16 cellular contexts compared by ENCODE assay signal in the genomic region with DNA sequence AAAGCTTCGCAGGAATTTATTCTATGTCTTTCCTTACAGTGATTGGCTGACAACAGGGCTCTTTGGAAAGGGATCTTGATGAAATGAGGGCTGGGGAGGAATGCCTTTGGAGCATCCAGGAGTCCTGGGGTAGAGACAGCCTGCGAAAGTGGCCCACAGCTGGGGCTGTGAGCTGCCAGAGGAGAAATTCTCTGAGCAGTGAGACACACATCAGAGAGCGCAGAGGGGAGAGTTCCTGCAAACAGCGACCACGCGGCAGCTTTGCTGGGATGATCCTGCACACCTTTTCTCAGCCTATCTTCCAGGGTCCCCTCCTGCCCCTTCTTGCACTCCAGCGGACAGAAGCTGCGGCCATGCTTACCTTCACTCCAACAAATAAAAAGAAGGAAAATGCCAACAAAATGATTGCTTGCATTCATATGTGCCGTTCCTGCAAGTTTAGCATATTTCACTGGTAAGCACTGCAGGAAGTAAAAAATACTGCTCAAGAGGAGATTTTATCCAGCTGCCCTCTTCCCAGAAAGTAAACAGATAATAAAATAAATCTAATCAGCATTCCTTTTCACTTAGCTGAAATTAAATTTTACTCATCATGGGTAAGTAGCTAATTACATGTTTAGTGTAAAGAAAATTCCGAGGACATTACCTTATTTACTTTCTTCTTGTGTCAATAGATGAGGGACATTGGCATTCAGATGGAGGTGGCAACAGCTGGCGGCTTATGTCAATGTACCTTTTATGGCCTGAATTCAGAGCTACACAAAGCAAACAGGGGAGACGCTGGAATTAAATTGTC.
DNase-seq lines count a peak whose midpoint lies in the region; ATAC-seq and TF ChIP-seq lines count a peak whose summit lies in the region.
"Had no signal": no experiment of that assay in that cellular context is flagged by ENCODE, and none has a peak within 500 bp of the region (broad histone marks: within the 10 kb centered on the region; RNA-seq: fewer than 3 reads in every experiment).

No MANE protein-coding gene starts in this region.

- no peak for DNase-seq in BJ (ENCODE audit: low read depth)
- peak; percentile 20 for DNase-seq in HT-29 (ENCODE audit: low spot score)
- peak; percentile 32 for DNase-seq in NCI-H510A (lab: John Stamatoyannopoulos, UW)
- no peak for DNase-seq in glutamatergic neuron
- DNase-seq in iPS-NIHi7 (ENCODE audit: extremely low spot score), result no peak
- no peak for DNase-seq in natural killer cell
- DNase-seq in stimulated activated effector memory CD8-positive, alpha-beta T cell treated with anti-CD3 and anti-CD28 coated beads, Interleukin-12 subunit alpha, Interleukin-12 subunit beta, amount 100 ng/mL, for 72 hours (ENCODE audit: low spot score in 2 of 2), result no peak
- DNase-seq: activated CD4-positive, alpha-beta T cell treated with anti-CD3 and anti-CD28 coated beads for 48 hours; activated CD8-positive, alpha-beta memory T cell treated with anti-CD3 and anti-CD28 coated beads, Interleukin-2, amount 50 U/mL, for 48 hours; kidney; NCI-H1694; upper lobe of left lung had no signal

- H3K36me3 ChIP-seq in BJ (ENCODE audit: control insufficient read depth, insufficient read depth, low read length), result no peaks in the 10 kb centered on the region
- H3K36me3 ChIP-seq: upper lobe of left lung had no signal

- H3K4me3 ChIP-seq in BJ (ENCODE audit: low read depth, low read length), result 0 out of 2 replicates have a peak overlapping the region, but pooled peaks have one; percentile 6
- H3K4me3 ChIP-seq: upper lobe of left lung had no signal

- intact Hi-C loops in natural killer cell (cut with micrococcal nuclease), result no loop called here

- H3K4me3 Mint-ChIP-seq in glutamatergic neuron (ENCODE audit: unreplicated experiment) (no peak overlapping the region), natural killer cell (no peak overlapping the region)
- no peak overlapping the region for H3K4me3 Mint-ChIP-seq in stimulated activated effector memory CD8-positive, alpha-beta T cell treated with anti-CD3 and anti-CD28 coated beads, Interleukin-12 subunit alpha, Interleukin-12 subunit beta, amount 100 ng/mL, for 72 hours
- H3K4me3 Mint-ChIP-seq: brain had no signal

- ATAC-seq in natural killer cell (no peak), HG03175 (IDR thresholded peaks at IDR 0.05; ENCODE audit: unreplicated experiment) (no peak)
- no peak for ATAC-seq in stimulated activated effector memory CD8-positive, alpha-beta T cell treated with anti-CD3 and anti-CD28 coated beads, Interleukin-12 subunit alpha, Interleukin-12 subunit beta, amount 100 ng/mL, for 72 hours
- ATAC-seq: activated naive CD4-positive, alpha-beta T cell treated with anti-CD3 and anti-CD28 coated beads, Interleukin-2, amount 50 U/mL, for 72 hours; esophagus mucosa had no signal

- no peaks in the 10 kb centered on the region for H3K27me3 ChIP-seq in BJ (ENCODE audit: control insufficient read depth, insufficient read depth, low read length)
- H3K27me3 ChIP-seq: upper lobe of left lung had no signal

- CTCF ChIA-PET in BJ (lab: Yijun Ruan, JAX), result no interaction called here

- H3K4me1 Mint-ChIP-seq in glutamatergic neuron (ENCODE audit: low read depth, unreplicated experiment) (peaks cover 9% of the 10 kb centered on the region), natural killer cell (no peaks in the 10 kb centered on the region)
- peaks cover 6% of the 10 kb centered on the region for H3K4me1 Mint-ChIP-seq in stimulated activated effector memory CD8-positive, alpha-beta T cell treated with anti-CD3 and anti-CD28 coated beads, Interleukin-12 subunit alpha, Interleukin-12 subunit beta, amount 100 ng/mL, for 72 hours

- no peak for TF ChIP-seq CTCF in BJ (IDR thresholded peaks at IDR 0.05; ENCODE audit: insufficient read depth, low read depth, low read length)
- no peak for TF ChIP-seq CTCF in glutamatergic neuron (IDR thresholded peaks at IDR 0.05; ENCODE audit: partially characterized antibody, unreplicated experiment)
- no peak for TF ChIP-seq CTCF in natural killer cell (IDR thresholded peaks at IDR 0.05)

- H3K27ac Mint-ChIP-seq in glutamatergic neuron (ENCODE audit: unreplicated experiment) (peak overlapping the region; percentile 17), natural killer cell (no peak overlapping the region)
- H3K27ac Mint-ChIP-seq in stimulated activated effector memory CD8-positive, alpha-beta T cell treated with anti-CD3 and anti-CD28 coated beads, Interleukin-12 subunit alpha, Interleukin-12 subunit beta, amount 100 ng/mL, for 72 hours, result no peak overlapping the region
- H3K27ac Mint-ChIP-seq: activated naive CD4-positive, alpha-beta T cell treated with anti-CD3 and anti-CD28 coated beads, Interleukin-2, amount 50 U/mL, for 72 hours had no signal

- POLR2A ChIA-PET in BJ (lab: Charles Lee), result no interaction called here

- H3K9me3 Mint-ChIP-seq in glutamatergic neuron (ENCODE audit: unreplicated experiment) (peaks cover 4% of the 10 kb centered on the region), natural killer cell (no peaks in the 10 kb centered on the region)
- no peaks in the 10 kb centered on the region for H3K9me3 Mint-ChIP-seq in stimulated activated effector memory CD8-positive, alpha-beta T cell treated with anti-CD3 and anti-CD28 coated beads, Interleukin-12 subunit alpha, Interleukin-12 subunit beta, amount 100 ng/mL, for 72 hours
- H3K9me3 Mint-ChIP-seq: activated naive CD4-positive, alpha-beta T cell treated with anti-CD3 and anti-CD28 coated beads, Interleukin-2, amount 50 U/mL, for 72 hours had no signal

- H3K27me3 Mint-ChIP-seq in glutamatergic neuron (ENCODE audit: unreplicated experiment), result peaks cover 9% of the 10 kb centered on the region
- peaks cover 8 to 15% of the 10 kb centered on the region in 2 donors for H3K27me3 Mint-ChIP-seq in natural killer cell (ENCODE audit: low read depth in 2 of 2)

- H3K36me3 Mint-ChIP-seq in glutamatergic neuron (ENCODE audit: unreplicated experiment) (no peaks in the 10 kb centered on the region), natural killer cell (no peaks in the 10 kb centered on the region)
- H3K36me3 Mint-ChIP-seq in stimulated activated effector memory CD8-positive, alpha-beta T cell treated with anti-CD3 and anti-CD28 coated beads, Interleukin-12 subunit alpha, Interleukin-12 subunit beta, amount 100 ng/mL, for 72 hours, result no peaks in the 10 kb centered on the region
- H3K36me3 Mint-ChIP-seq: activated naive CD4-positive, alpha-beta T cell treated with anti-CD3 and anti-CD28 coated beads, Interleukin-2, amount 50 U/mL, for 72 hours; brain had no signal

Comparison
In these comparisons a context has a peak if more than half of its experiments do, and no peak if none do; other contexts are left out.
1. DNase-seq: peak in HT-29 (single experiment) and NCI-H510A (single experiment); none in BJ (single experiment), glutamatergic neuron (single experiment), iPS-NIHi7 (single experiment), natural killer cell (single experiment) and stimulated activated effector memory CD8-positive, alpha-beta T cell treated with anti-CD3 and anti-CD28 coated beads, Interleukin-12 subunit alpha, Interleukin-12 subunit beta, amount 100 ng/mL, for 72 hours (0 of 2).